ENCODE assay signal across 16 cellular contexts in the genomic region with DNA sequence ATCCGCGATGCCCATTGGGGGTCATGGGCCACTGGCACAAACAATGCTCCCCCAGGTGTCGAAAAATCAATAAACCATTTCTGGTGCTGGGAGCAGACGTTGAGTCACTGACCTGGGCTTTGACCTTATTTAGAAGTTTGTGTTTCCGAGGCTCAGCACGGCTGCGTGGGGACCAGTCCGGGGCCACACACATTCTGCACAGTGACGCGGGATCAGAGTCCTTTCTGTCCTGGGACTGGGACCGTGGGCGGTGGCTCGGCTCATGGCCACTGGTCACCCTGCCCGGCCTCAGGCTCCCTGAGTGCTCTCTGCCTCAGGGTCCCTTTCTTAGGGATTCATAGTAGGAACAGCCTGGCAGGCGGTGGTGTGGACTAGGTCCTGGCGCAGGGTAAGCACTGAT.
DNase-seq lines count a peak whose midpoint lies in the region; ATAC-seq and TF ChIP-seq lines count a peak whose summit lies in the region.
"Had no signal": no experiment of that assay in that cellular context is flagged by ENCODE, and none has a peak within 500 bp of the region (broad histone marks: within the 10 kb centered on the region; RNA-seq: fewer than 3 reads in every experiment).

No MANE protein-coding gene starts in this region.

- no peaks in the 10 kb centered on the region for H3K9me3 Mint-ChIP-seq in H9
- H3K9me3 Mint-ChIP-seq in glutamatergic neuron (ENCODE audit: unreplicated experiment) = peaks cover 12% of the 10 kb centered on the region
- no peaks in the 10 kb centered on the region for H3K9me3 Mint-ChIP-seq in neural crest cell
- H3K9me3 Mint-ChIP-seq: CD8-positive, alpha-beta T cell; GM23338 had no signal

- no peak overlapping the region for H3K9ac ChIP-seq in H9 (ENCODE audit: extremely low read depth, insufficient read length, low read length)
- H3K9ac ChIP-seq: BLaER1 treated with 17β-estradiol and CSF1 and Interleukin-3, amounts not matched to agents 10 nM and 100 nM had no signal

- no peak overlapping the region for H3K4ac ChIP-seq in H9 (ENCODE audit: low read depth, low read length)

- H3K27me3 ChIP-seq in H9 (ENCODE audit: insufficient read depth, low read length) = no peaks in the 10 kb centered on the region
- no peaks in the 10 kb centered on the region for H3K27me3 ChIP-seq in upper lobe of right lung

- no peak overlapping the region for H2BK120ac ChIP-seq in H9 (ENCODE audit: low read depth, low read length, poor library complexity, severe bottlenecking)

- no peaks in the 10 kb centered on the region for H3K79me1 ChIP-seq in H9 (ENCODE audit: insufficient read depth, low read depth, low read length, poor library complexity, severe bottlenecking)

- no peak overlapping the region; a peak in 1 of 7 replicates for H3K27ac Mint-ChIP-seq in H9
- H3K27ac Mint-ChIP-seq in glutamatergic neuron (ENCODE audit: unreplicated experiment) = no peak overlapping the region
- peak overlapping the region; percentile 37 for H3K27ac Mint-ChIP-seq in neural crest cell (ENCODE audit: unreplicated experiment)
- H3K27ac Mint-ChIP-seq: B cell; CD8-positive, alpha-beta T cell; GM23338; HFFc6 had no signal

- H3K79me2 ChIP-seq in H9 (ENCODE audit: insufficient read depth, low read length) = no peaks in the 10 kb centered on the region; the same call in 1 of the 2 replicates

- H3K4me3 Mint-ChIP-seq in H9 (no peak overlapping the region), glutamatergic neuron (ENCODE audit: unreplicated experiment) (no peak overlapping the region), neural crest cell (no peak overlapping the region)
- H3K4me3 Mint-ChIP-seq: B cell; CD8-positive, alpha-beta T cell; GM23338; HFFc6 had no signal

- no peak overlapping the region for H3K18ac ChIP-seq in H9 (ENCODE audit: insufficient read length, low read depth, low read length)

- H3K4me1 ChIP-seq in H9 (ENCODE audit: insufficient read depth, low read length) = no peaks in the 10 kb centered on the region
- no peaks in the 10 kb centered on the region for H3K4me1 ChIP-seq in upper lobe of right lung

- no peak overlapping the region for H2AK5ac ChIP-seq in H9 (ENCODE audit: insufficient read length, low read length)

- no peaks in the 10 kb centered on the region for H3K36me3 ChIP-seq in upper lobe of right lung
- H3K36me3 ChIP-seq: BLaER1 treated with 17β-estradiol and CSF1 and Interleukin-3, amounts not matched to agents 10 nM and 100 nM had no signal

- no peak overlapping the region for H2BK12ac ChIP-seq in H9 (ENCODE audit: insufficient read length, low read depth, low read length)

- H3K27ac ChIP-seq in H9 (ENCODE audit: insufficient read length, low read depth, low read length) (no peak overlapping the region), upper lobe of right lung (no peak overlapping the region)
- H3K27ac ChIP-seq: BLaER1 treated with 17β-estradiol and CSF1 and Interleukin-3, amounts not matched to agents 10 nM and 100 nM had no signal

- no peak overlapping the region for H2BK20ac ChIP-seq in H9 (ENCODE audit: low read depth, low read length, poor library complexity, severe bottlenecking)

- H3K27me3 Mint-ChIP-seq in H9 (ENCODE audit: low read depth) = peaks cover under 1% of the 10 kb centered on the region; the same call in 1 of the 2 replicates
- H3K27me3 Mint-ChIP-seq in glutamatergic neuron (ENCODE audit: unreplicated experiment) = peaks cover 2% of the 10 kb centered on the region
- no peaks in the 10 kb centered on the region for H3K27me3 Mint-ChIP-seq in neural crest cell (ENCODE audit: low read depth)

- H4K91ac ChIP-seq in H9 (ENCODE audit: insufficient read length, low read depth, low read length) = no peak overlapping the region

- intact Hi-C loops in sciatic nerve (cut with DNase I) = no loop called here
- intact Hi-C loops in upper lobe of right lung (cut with DNase I) = no loop called here

- H3K9me3 ChIP-seq in H9 (ENCODE audit: control insufficient read depth, low read depth, low read length) (no peaks in the 10 kb centered on the region), upper lobe of right lung (no peaks in the 10 kb centered on the region)

- no peak overlapping the region for H2AFZ ChIP-seq in H9 (ENCODE audit: low read length)
- H2AFZ ChIP-seq: GM23338 had no signal

- H4K8ac ChIP-seq in H9 (replicated peaks; ENCODE audit: insufficient read length, low read depth, low read length) = no peak overlapping the region

- no peak overlapping the region for H2BK15ac ChIP-seq in H9 (ENCODE audit: low read depth, low read length)

- H3K4me3 ChIP-seq in upper lobe of right lung = no peak overlapping the region
- H3K4me3 ChIP-seq: BLaER1 treated with 17β-estradiol and CSF1 and Interleukin-3, amounts not matched to agents 10 nM and 100 nM; GM23338 had no signal

- no peak overlapping the region for H2BK5ac ChIP-seq in H9 (ENCODE audit: insufficient read length, low read length)

- H3K4me1 Mint-ChIP-seq in H9 (peaks cover under 1 to 4% of the 10 kb centered on the region in 2 experiments; a peak in 2 of 4 replicates), glutamatergic neuron (ENCODE audit: low read depth, unreplicated experiment) (peaks cover 2% of the 10 kb centered on the region), neural crest cell (peaks cover 13% of the 10 kb centered on the region)
- H3K4me1 Mint-ChIP-seq: B cell had no signal

- H3K36me3 Mint-ChIP-seq in H9 (ENCODE audit: insufficient read depth in 1 of 3, low read depth in 3 of 3) = peaks cover 0 to 3% (median 0%) of the 10 kb centered on the region in 3 experiments; a peak in 3 of 7 replicates
- H3K36me3 Mint-ChIP-seq in glutamatergic neuron (ENCODE audit: unreplicated experiment) = no peaks in the 10 kb centered on the region
- peaks cover 2% of the 10 kb centered on the region for H3K36me3 Mint-ChIP-seq in neural crest cell (ENCODE audit: low read depth)
- H3K36me3 Mint-ChIP-seq: CD8-positive, alpha-beta T cell had no signal

- ATAC-seq in sciatic nerve (peak; percentile 70), upper lobe of right lung (no peak)
- ATAC-seq: CD8-positive, alpha-beta T cell; GM23338; HCT116 had no signal

- no peak for TF ChIP-seq CTCF in H9 (conservative IDR thresholded peaks at IDR 0.05)
- TF ChIP-seq CTCF in glutamatergic neuron (IDR thresholded peaks at IDR 0.05; ENCODE audit: partially characterized antibody, unreplicated experiment) = no peak
- TF ChIP-seq CTCF in neural crest cell (conservative IDR thresholded peaks at IDR 0.05) = no peak
- no peak for TF ChIP-seq CTCF in upper lobe of right lung (IDR thresholded peaks at IDR 0.05)

- no peak overlapping the region for H4K5ac ChIP-seq in H9 (ENCODE audit: insufficient read length, low read depth, low read length)

- no peaks in the 10 kb centered on the region for H3K23me2 ChIP-seq in H9 (ENCODE audit: insufficient read length, low read depth, low read length, poor library complexity, severe bottlenecking)

- H3T11ph ChIP-seq in H9 (ENCODE audit: low read length) = no peak overlapping the region

- no CpG with 5 or more reads among the region's 16 CpGs for WGBS in H9 (ENCODE audit: extremely low coverage, insufficient read length, low lambda C conversion rate)

- no peak for DNase-seq in H9
- peak; percentile 5 for DNase-seq in glutamatergic neuron
- no peak for DNase-seq in neural crest cell (ENCODE audit: low read depth, low spot score)
- DNase-seq in sciatic nerve (ENCODE audit: low spot score) = no peak
- no peak for DNase-seq in NCI-H82 (lab: John Stamatoyannopoulos, UW)
- DNase-seq in upper lobe of right lung = no peak
- no peak for DNase-seq in foreskin melanocyte
- DNase-seq: Calu3; CD8-positive, alpha-beta T cell; DMS79 treated with DMSO at 0.1 percent for 48 hours; GF-D8; HFFc6 had no signal

- H3K23ac ChIP-seq in H9 (ENCODE audit: insufficient read length, low read depth, low read length) = no peak overlapping the region

- no peak overlapping the region for H3K4me2 ChIP-seq in H9 (ENCODE audit: insufficient read depth, insufficient read length, low read length)
- H3K4me2 ChIP-seq: BLaER1 treated with 17β-estradiol and CSF1 and Interleukin-3, amounts not matched to agents 10 nM and 100 nM; GM23338 had no signal

- H3K56ac ChIP-seq in H9 (ENCODE audit: insufficient read length, low read depth, low read length) = no peak overlapping the region

- H4K20me1 ChIP-seq in H9 (ENCODE audit: control insufficient read depth, insufficient read depth, insufficient read length) = peaks cover 5% of the 10 kb centered on the region

- H3K14ac ChIP-seq in H9 (ENCODE audit: insufficient read depth, low read length) = peak overlapping the region; percentile 46; the same call in 1 of the 2 replicates
